In the genomic region with DNA sequence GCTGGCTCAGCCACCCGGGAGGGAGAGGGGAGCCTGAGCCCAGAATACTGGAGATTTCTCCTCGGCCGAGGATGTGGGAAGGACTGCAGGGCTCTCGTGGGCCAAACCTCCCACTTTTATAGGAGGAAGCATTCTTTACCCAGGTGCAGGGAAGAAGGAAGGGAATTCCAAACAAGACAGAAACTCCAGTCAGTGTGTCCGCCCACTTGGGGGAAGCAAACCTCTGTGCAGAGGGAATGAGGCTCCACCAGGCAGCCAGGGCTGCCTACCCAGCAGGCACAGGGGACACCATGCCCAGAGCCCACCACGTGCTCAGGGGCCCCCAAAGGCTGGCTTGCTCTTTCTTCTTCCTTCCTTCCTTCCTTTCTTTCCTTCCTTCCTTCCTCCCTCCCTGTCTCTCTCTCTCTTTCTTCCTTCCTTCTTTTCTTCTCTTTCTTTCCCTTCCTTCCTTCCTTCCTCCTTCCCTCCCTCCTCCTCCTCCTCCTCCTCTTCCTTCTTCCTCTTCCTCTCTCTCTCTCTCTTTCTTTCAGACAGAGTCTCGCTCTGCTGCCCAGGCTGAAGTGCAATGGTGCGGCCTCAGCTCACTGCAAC, we compare ENCODE assay signal across 1 cellular context.
TF ChIP-seq lines count a peak whose summit lies in the region.

No MANE protein-coding gene starts in this region.

TF ChIP-seq in HepG2, 621 proteins besides CTCF, POLR2A, EP300 and RAD21 (continued from another document):
- TF ChIP-seq, protein P1, sequence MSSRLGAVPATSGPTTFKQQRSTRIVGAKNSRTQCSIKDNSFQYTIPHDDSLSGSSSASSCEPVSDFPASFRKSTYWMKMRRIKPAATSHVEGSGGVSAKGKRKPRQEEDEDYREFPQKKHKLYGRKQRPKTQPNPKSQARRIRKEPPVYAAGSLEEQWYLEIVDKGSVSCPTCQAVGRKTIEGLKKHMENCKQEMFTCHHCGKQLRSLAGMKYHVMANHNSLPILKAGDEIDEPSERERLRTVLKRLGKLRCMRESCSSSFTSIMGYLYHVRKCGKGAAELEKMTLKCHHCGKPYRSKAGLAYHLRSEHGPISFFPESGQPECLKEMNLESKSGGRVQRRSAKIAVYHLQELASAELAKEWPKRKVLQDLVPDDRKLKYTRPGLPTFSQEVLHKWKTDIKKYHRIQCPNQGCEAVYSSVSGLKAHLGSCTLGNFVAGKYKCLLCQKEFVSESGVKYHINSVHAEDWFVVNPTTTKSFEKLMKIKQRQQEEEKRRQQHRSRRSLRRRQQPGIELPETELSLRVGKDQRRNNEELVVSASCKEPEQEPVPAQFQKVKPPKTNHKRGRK (CRISPR knock-in tag; IDR thresholded peaks at IDR 0.05): peak; percentile 95
- TF ChIP-seq TEAD3 (CRISPR knock-in tag; optimal IDR thresholded peaks at IDR 0.05; ENCODE audit: borderline replicate concordance): peak; percentile 20
- TF ChIP-seq, protein P2, sequence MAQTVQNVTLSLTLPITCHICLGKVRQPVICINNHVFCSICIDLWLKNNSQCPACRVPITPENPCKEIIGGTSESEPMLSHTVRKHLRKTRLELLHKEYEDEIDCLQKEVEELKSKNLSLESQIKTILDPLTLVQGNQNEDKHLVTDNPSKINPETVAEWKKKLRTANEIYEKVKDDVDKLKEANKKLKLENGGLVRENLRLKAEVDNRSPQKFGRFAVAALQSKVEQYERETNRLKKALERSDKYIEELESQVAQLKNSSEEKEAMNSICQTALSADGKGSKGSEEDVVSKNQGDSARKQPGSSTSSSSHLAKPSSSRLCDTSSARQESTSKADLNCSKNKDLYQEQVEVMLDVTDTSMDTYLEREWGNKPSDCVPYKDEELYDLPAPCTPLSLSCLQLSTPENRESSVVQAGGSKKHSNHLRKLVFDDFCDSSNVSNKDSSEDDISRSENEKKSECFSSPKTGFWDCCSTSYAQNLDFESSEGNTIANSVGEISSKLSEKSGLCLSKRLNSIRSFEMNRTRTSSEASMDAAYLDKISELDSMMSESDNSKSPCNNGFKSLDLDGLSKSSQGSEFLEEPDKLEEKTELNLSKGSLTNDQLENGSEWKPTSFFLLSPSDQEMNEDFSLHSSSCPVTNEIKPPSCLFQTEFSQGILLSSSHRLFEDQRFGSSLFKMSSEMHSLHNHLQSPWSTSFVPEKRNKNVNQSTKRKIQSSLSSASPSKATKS (CRISPR knock-in tag; IDR thresholded peaks at IDR 0.05): no peak
- TF ChIP-seq, protein P3, sequence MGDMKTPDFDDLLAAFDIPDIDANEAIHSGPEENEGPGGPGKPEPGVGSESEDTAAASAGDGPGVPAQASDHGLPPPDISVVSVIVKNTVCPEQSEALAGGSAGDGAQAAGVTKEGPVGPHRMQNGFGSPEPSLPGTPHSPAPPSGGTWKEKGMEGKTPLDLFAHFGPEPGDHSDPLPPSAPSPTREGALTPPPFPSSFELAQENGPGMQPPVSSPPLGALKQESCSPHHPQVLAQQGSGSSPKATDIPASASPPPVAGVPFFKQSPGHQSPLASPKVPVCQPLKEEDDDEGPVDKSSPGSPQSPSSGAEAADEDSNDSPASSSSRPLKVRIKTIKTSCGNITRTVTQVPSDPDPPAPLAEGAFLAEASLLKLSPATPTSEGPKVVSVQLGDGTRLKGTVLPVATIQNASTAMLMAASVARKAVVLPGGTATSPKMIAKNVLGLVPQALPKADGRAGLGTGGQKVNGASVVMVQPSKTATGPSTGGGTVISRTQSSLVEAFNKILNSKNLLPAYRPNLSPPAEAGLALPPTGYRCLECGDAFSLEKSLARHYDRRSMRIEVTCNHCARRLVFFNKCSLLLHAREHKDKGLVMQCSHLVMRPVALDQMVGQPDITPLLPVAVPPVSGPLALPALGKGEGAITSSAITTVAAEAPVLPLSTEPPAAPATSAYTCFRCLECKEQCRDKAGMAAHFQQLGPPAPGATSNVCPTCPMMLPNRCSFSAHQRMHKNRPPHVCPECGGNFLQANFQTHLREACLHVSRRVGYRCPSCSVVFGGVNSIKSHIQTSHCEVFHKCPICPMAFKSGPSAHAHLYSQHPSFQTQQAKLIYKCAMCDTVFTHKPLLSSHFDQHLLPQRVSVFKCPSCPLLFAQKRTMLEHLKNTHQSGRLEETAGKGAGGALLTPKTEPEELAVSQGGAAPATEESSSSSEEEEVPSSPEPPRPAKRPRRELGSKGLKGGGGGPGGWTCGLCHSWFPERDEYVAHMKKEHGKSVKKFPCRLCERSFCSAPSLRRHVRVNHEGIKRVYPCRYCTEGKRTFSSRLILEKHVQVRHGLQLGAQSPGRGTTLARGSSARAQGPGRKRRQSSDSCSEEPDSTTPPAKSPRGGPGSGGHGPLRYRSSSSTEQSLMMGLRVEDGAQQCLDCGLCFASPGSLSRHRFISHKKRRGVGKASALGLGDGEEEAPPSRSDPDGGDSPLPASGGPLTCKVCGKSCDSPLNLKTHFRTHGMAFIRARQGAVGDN (CRISPR knock-in tag; IDR thresholded peaks at IDR 0.05): peak; percentile 41
TF ChIP-seq in HepG2: peak in this region for 3.
